11 cellular contexts compared by ENCODE assay signal in genomic region chr16:57483725-57484514, GRCh38. TPM values are rescaled to one million over a fixed set of nuclear protein-coding genes. Genes with fewer than 3 reads are reported as not detected.
DNase-seq lines count a peak whose midpoint lies in the region; ATAC-seq, FAIRE-seq and TF ChIP-seq lines count a peak whose summit lies in the region.
"Had no signal": no experiment of that assay in that cellular context is flagged by ENCODE, and none has a peak within 500 bp of the region (broad histone marks: within the 10 kb centered on the region; RNA-seq: fewer than 3 reads in every experiment).

No MANE protein-coding gene starts in this region.

- H4K5ac ChIP-seq in H1 (ENCODE audit: insufficient read length, low read depth, low read length): no peak overlapping the region

- H2BK120ac ChIP-seq in H1 (replicated peaks; ENCODE audit: low read depth, low read length): no peak overlapping the region

- H3K14ac ChIP-seq in H1 (ENCODE audit: insufficient read length): no peak overlapping the region

- no peak overlapping the region for H3K56ac ChIP-seq in H1 (replicated peaks; ENCODE audit: insufficient read length, low read depth, low read length)

- H3K9me3 Mint-ChIP-seq in GM23338 (peaks cover 7% of the 10 kb centered on the region; the same call in 2 of the 3 replicates), progenitor cell of endocrine pancreas (ENCODE audit: low read depth) (no peaks in the 10 kb centered on the region)

- H4K20me1 ChIP-seq in GM23338 (replicated peaks; ENCODE audit: insufficient read depth) (no peaks in the 10 kb centered on the region), H1 (replicated peaks in 1 of 2; ENCODE audit: control insufficient read depth in 1 of 2, insufficient read depth in 2 of 2, low read length in 2 of 2) (no peaks in the 10 kb centered on the region)

- WGBS in H1 (ENCODE audit: extremely low coverage in 1 of 2, insufficient coverage in 1 of 2, insufficient read length in 1 of 2, insufficient replicate concordance in 2 of 2, low coverage in 1 of 2, low lambda C conversion rate in 2 of 2, missing lambda C conversion rate in 1 of 2), 2 experiments: 91% methylated on average over 18 of the region's 19 CpGs; no CpG with 5 or more reads in 1 of the 2 experiments

- no peak overlapping the region for H3K4me2 ChIP-seq in GM23338
- no peak overlapping the region for H3K4me2 ChIP-seq in H1 (ENCODE audit: insufficient read depth in 1 of 2, low read depth in 2 of 2, low read length in 2 of 2)

- H2AK5ac ChIP-seq in H1 (ENCODE audit: low read depth, low read length): no peak overlapping the region

- no peaks in the 10 kb centered on the region for H3F3A ChIP-seq in GM23338 (replicated peaks; ENCODE audit: low read depth)

- no peak overlapping the region for H2BK5ac ChIP-seq in H1 (ENCODE audit: low read depth, low read length)

- H3K27ac Mint-ChIP-seq in GM23338 (no peak overlapping the region), progenitor cell of endocrine pancreas (peak overlapping the region; percentile 59)

- H3K27me3 Mint-ChIP-seq in GM23338 (ENCODE audit: insufficient read depth, low read depth, poor library complexity) (peaks cover 24% of the 10 kb centered on the region), progenitor cell of endocrine pancreas (peaks cover 9% of the 10 kb centered on the region)

- no peak overlapping the region for H2BK12ac ChIP-seq in H1 (ENCODE audit: low read depth, low read length)

- FAIRE-seq in H1 (lab: Jason Lieb, UNC): no peak
- FAIRE-seq: frontal cortex had no signal

- H2AFZ ChIP-seq in GM23338 (no peak overlapping the region), H1 (ENCODE audit: low read length) (no peak overlapping the region)

- no peak overlapping the region for H4K91ac ChIP-seq in H1 (replicated peaks; ENCODE audit: insufficient read length, low read length)

- CTCF ChIA-PET in H1 (lab: Charles Lee; ENCODE audit: partially characterized antibody): interaction anchor here (1.4 to 15.0 kb wide), 3 partner anchors 22 to 183 kb away, joined by 3 to 210 read pairs (median 144); partner anchors contain the start of gene POLR2C

- no peaks in the 10 kb centered on the region for H3K79me2 ChIP-seq in GM23338 (replicated peaks; ENCODE audit: insufficient read depth)
- H3K79me2 ChIP-seq in H1 (ENCODE audit: control insufficient read depth in 1 of 2, insufficient read depth in 2 of 2, low read length in 2 of 2): no peaks in the 10 kb centered on the region

- H3K18ac ChIP-seq in H1 (ENCODE audit: extremely low read depth, low read length): no peak overlapping the region; the same call in 1 of the 2 replicates

- H3K4me3 Mint-ChIP-seq in GM23338 (peak overlapping the region; percentile 10; the same call in 1 of the 3 replicates), progenitor cell of endocrine pancreas (ENCODE audit: low read depth) (peak overlapping the region; percentile 91)

- H3K4ac ChIP-seq in H1 (replicated peaks; ENCODE audit: insufficient read length, low read depth, low read length): no peak overlapping the region

- no peak for TF ChIP-seq EP300 in H1 (IDR thresholded peaks at IDR 0.05; ENCODE audit: borderline replicate concordance in 1 of 2, low read depth in 2 of 2, low read length in 2 of 2)

- no peaks in the 10 kb centered on the region for H3K36me3 ChIP-seq in GM23338 (ENCODE audit: insufficient read depth)
- H3K36me3 ChIP-seq in H1 (ENCODE audit: control insufficient read depth in 2 of 4, insufficient read depth in 4 of 4, low read length in 3 of 4): no peaks in the 10 kb centered on the region
- H3K36me3 ChIP-seq in SJCRH30: no peaks in the 10 kb centered on the region
- H3K36me3 ChIP-seq: brain microvascular endothelial cell, SJSA1 had no signal

- H3K23me2 ChIP-seq in H1 (ENCODE audit: low read depth, low read length): peaks cover 16% of the 10 kb centered on the region; the same call in 1 of the 2 replicates

- no peak overlapping the region for H3K9ac ChIP-seq in H1 (replicated peaks in 1 of 4; ENCODE audit: extremely low read depth in 1 of 4, low read depth in 3 of 4, low read length in 3 of 4)

- H3K4me1 Mint-ChIP-seq in GM23338: peaks cover 34% of the 10 kb centered on the region
- peaks cover 33% of the 10 kb centered on the region for H3K4me1 Mint-ChIP-seq in progenitor cell of endocrine pancreas (ENCODE audit: low read depth)

- H3K9me2 ChIP-seq in GM23338 (ENCODE audit: insufficient read depth): no peaks in the 10 kb centered on the region

- ATAC-seq in GM23338 (no peak), HG02885 (IDR thresholded peaks at IDR 0.05; ENCODE audit: poor library complexity, unreplicated experiment) (no peak)

- no peak overlapping the region for H3K4me3 ChIP-seq in GM23338
- no peak overlapping the region for H3K4me3 ChIP-seq in H1 (ENCODE audit: extremely low read depth in 1 of 4, insufficient read depth in 2 of 4, low read depth in 3 of 4, low read length in 4 of 4)
- no peak overlapping the region for H3K4me3 ChIP-seq in SJCRH30
- H3K4me3 ChIP-seq: SJSA1 had no signal

- DNase-seq in GM23338 (ENCODE audit: low spot score) (no peak), H1 (ENCODE audit: low read depth in 1 of 2, low spot score in 2 of 2) (no peak), progenitor cell of endocrine pancreas (ENCODE audit: low spot score, unreplicated experiment) (no peak), NCI-H1092 (lab: John Stamatoyannopoulos, UW) (no peak), SJCRH30 (no peak)
- DNase-seq: brain microvascular endothelial cell, NCI-H1048, NCI-H2171 treated with DMSO at 0.1 percent for 48 hours had no signal

- peaks cover 13% of the 10 kb centered on the region; the same call in 1 of the 2 replicates for H3K27me3 ChIP-seq in GM23338 (ENCODE audit: insufficient read depth)
- peaks cover 0 to 12% (median 4%) of the 10 kb centered on the region in 4 experiments; a peak in 4 of 7 replicates for H3K27me3 ChIP-seq in H1 (replicated peaks in 1 of 4; ENCODE audit: control insufficient read depth in 3 of 4, extremely low read depth in 1 of 4, insufficient read depth in 3 of 4, low read length in 3 of 4)
- H3K27me3 ChIP-seq in SJCRH30: peaks cover 11% of the 10 kb centered on the region
- H3K27me3 ChIP-seq: brain microvascular endothelial cell, SJSA1 had no signal

- TF ChIP-seq CTCF in GM23338 (conservative IDR thresholded peaks at IDR 0.05; ENCODE audit: low read depth in 2 of 2) (no peak), H1 (IDR thresholded peaks at IDR 0.05; ENCODE audit: control extremely low read depth in 1 of 3, insufficient read depth in 1 of 3, low read depth in 1 of 3, low read length in 3 of 3) (no peak), progenitor cell of endocrine pancreas (IDR thresholded peaks at IDR 0.05; ENCODE audit: unreplicated experiment) (no peak)

- TF ChIP-seq POLR2A in H1 (IDR thresholded peaks at IDR 0.05; ENCODE audit: control extremely low read depth in 1 of 2, low read depth in 2 of 2, low read length in 2 of 2): no peak

- POLR2A ChIA-PET in H1 (lab: Charles Lee; ENCODE audit: partially characterized antibody): interaction anchor here (1.0 to 1.8 kb wide), 3 partner anchors 9 to 53 kb away, joined by 4 to 6 read pairs (median 4); no protein-coding TSS in a partner anchor

- H3K9me3 ChIP-seq in H1 (ENCODE audit: insufficient read depth in 2 of 2, low read depth in 1 of 2, low read length in 1 of 2) (no peaks in the 10 kb centered on the region), SJCRH30 (replicated peaks) (no peaks in the 10 kb centered on the region)
- H3K9me3 ChIP-seq: SJSA1 had no signal

- no peaks in the 10 kb centered on the region for H3K79me1 ChIP-seq in H1 (ENCODE audit: low read depth, low read length)

- H3K27ac ChIP-seq in GM23338 (ENCODE audit: low read depth) (no peak overlapping the region), H1 (ENCODE audit: low read depth, low read length) (no peak overlapping the region), SJCRH30 (no peak overlapping the region)
- H3K27ac ChIP-seq: brain microvascular endothelial cell, SJSA1 had no signal

- TF ChIP-seq RAD21 in H1 (IDR thresholded peaks at IDR 0.05 in 1 of 2, conservative IDR thresholded peaks at IDR 0.05 in 1 of 2; ENCODE audit: low read depth in 2 of 2, low read length in 2 of 2): no peak

- H2BK15ac ChIP-seq in H1 (ENCODE audit: low read length): no peak overlapping the region

- no peak overlapping the region for H3K23ac ChIP-seq in H1 (ENCODE audit: insufficient read length)

- H3K4me1 ChIP-seq in GM23338 (ENCODE audit: insufficient read depth): peaks cover 26% of the 10 kb centered on the region
- peaks cover 0 to 27% (median 16%) of the 10 kb centered on the region in 4 experiments; a peak in 6 of 7 replicates for H3K4me1 ChIP-seq in H1 (replicated peaks in 1 of 4; ENCODE audit: control insufficient read depth in 3 of 4, insufficient read depth in 4 of 4, low read length in 3 of 4)
- no peaks in the 10 kb centered on the region; the same call in none of the 2 replicates for H3K4me1 ChIP-seq in SJCRH30

- peak overlapping the region; percentile 29 for H4K8ac ChIP-seq in H1 (ENCODE audit: extremely low read depth, insufficient read depth, low read length)

- H2BK20ac ChIP-seq in H1 (ENCODE audit: low read length): peak overlapping the region; percentile 61; the same call in 1 of the 2 replicates

- H3K36me3 Mint-ChIP-seq in GM23338 (ENCODE audit: low read depth) (no peaks in the 10 kb centered on the region; the same call in 2 of the 3 replicates), progenitor cell of endocrine pancreas (ENCODE audit: insufficient read depth) (peaks cover 2% of the 10 kb centered on the region)

RNA-seq across cellular contexts. Expression of gene DOK4, which starts 2.4 kb away (rescaled TPM):
- 26.6 and 29.1 TPM in 2 replicates for total RNA-seq in GM23338 (2014; rRNA removed; shearing (Covaris generic))
- polyA plus RNA-seq in GM23338 (2016; fragmentation: Nextera tagmentation; extraction: Ambion mirVana) (11.4 and 12.9 TPM in 2 replicates), H1 (2011; rRNA removed) (24.0 and 29.5 TPM in 2 replicates)
- 28.9 and 29.9 TPM in 2 replicates for total RNA-seq in H1 (2021; fragmentation: NEBNext Ultra II Directional; extraction: Animal tissue kit (Norgen Biotek cat#: 25700))
- polyA plus RNA-seq in H1 (2011; cell fraction: cytosol; rRNA removed): 30.4 TPM
- polyA plus RNA-seq in H1 (2011; cell fraction: nucleus; rRNA removed): 46.7 TPM
- polyA plus RNA-seq in H1 (2012, experiment 1 of 2): 20.5 to 27.4 TPM (median 25.8 TPM) in 4 replicates
- 20.5 TPM for polyA plus RNA-seq in H1 (2012, experiment 2 of 2)
- 13.6 TPM for polyA plus RNA-seq in H1 (2013, experiment 1 of 2)
- polyA plus RNA-seq in H1 (2013, experiment 2 of 2): 13.6 TPM
- polyA minus RNA-seq in H1 (2011; rRNA and poly(A)+ RNA removed): 24.3 and 27.0 TPM in 2 replicates
- 14.3 TPM for polyA minus RNA-seq in H1 (2011; cell fraction: cytosol; rRNA and poly(A)+ RNA removed)
- polyA minus RNA-seq in H1 (2011; cell fraction: nucleus; rRNA and poly(A)+ RNA removed): 11.3 TPM
- total RNA-seq in progenitor cell of endocrine pancreas: 35.0 and 38.6 TPM in 2 replicates
- 10.4 and 13.0 TPM in 2 replicates for total RNA-seq in SJCRH30 (2014; rRNA removed; shearing (Covaris generic))

RNA-seq across cellular contexts. Expression of gene POLR2C, which starts 21.4 kb away (rescaled TPM):
- 107 and 123 TPM in 2 replicates for total RNA-seq in GM23338 (2014; rRNA removed; shearing (Covaris generic))
- 36.4 and 37.6 TPM in 2 replicates for polyA plus RNA-seq in GM23338 (2016; fragmentation: Nextera tagmentation; extraction: Ambion mirVana)
- total RNA-seq in H1 (2021; fragmentation: NEBNext Ultra II Directional; extraction: Animal tissue kit (Norgen Biotek cat#: 25700)): 71.2 and 72.5 TPM in 2 replicates
- polyA plus RNA-seq in H1 (2011; rRNA removed): 132 and 149 TPM in 2 replicates
- polyA plus RNA-seq in H1 (2011; cell fraction: cytosol; rRNA removed): 174 TPM
- polyA plus RNA-seq in H1 (2011; cell fraction: nucleus; rRNA removed): 155 TPM
- polyA plus RNA-seq in H1 (2012, experiment 1 of 2): 73.1 to 103 TPM (median 99.7 TPM) in 4 replicates
- polyA plus RNA-seq in H1 (2012, experiment 2 of 2): 88.7 TPM
- 41.8 TPM for polyA plus RNA-seq in H1 (2013, experiment 1 of 2)
- 43.3 TPM for polyA plus RNA-seq in H1 (2013, experiment 2 of 2)
- 234 and 245 TPM in 2 replicates for polyA minus RNA-seq in H1 (2011; rRNA and poly(A)+ RNA removed)
- polyA minus RNA-seq in H1 (2011; cell fraction: cytosol; rRNA and poly(A)+ RNA removed): 126 TPM
- polyA minus RNA-seq in H1 (2011; cell fraction: nucleus; rRNA and poly(A)+ RNA removed): 89.2 TPM
- 68.5 and 69.6 TPM in 2 replicates for total RNA-seq in progenitor cell of endocrine pancreas
- 151 and 156 TPM in 2 replicates for total RNA-seq in SJCRH30 (2014; rRNA removed; shearing (Covaris generic))

RNA-seq across cellular contexts. Expression of gene COQ9, which starts 36.6 kb away (rescaled TPM):
- total RNA-seq in GM23338 (2014; rRNA removed; shearing (Covaris generic)): 24.7 and 36.3 TPM in 2 replicates
- polyA plus RNA-seq in GM23338 (2016; fragmentation: Nextera tagmentation; extraction: Ambion mirVana) (26.6 and 28.6 TPM in 2 replicates), H1 (2011; rRNA removed) (47.9 and 60.3 TPM in 2 replicates)
- total RNA-seq in H1 (2021; fragmentation: NEBNext Ultra II Directional; extraction: Animal tissue kit (Norgen Biotek cat#: 25700)): 31.7 and 33.3 TPM in 2 replicates
- polyA plus RNA-seq in H1 (2011; cell fraction: cytosol; rRNA removed): 64.5 TPM
- 77.8 TPM for polyA plus RNA-seq in H1 (2011; cell fraction: nucleus; rRNA removed)
- 35.5 to 44.0 TPM (median 38.3 TPM) in 4 replicates for polyA plus RNA-seq in H1 (2012, experiment 1 of 2)
- 36.3 TPM for polyA plus RNA-seq in H1 (2012, experiment 2 of 2)
- 29.5 TPM for polyA plus RNA-seq in H1 (2013, experiment 1 of 2)
- 29.6 TPM for polyA plus RNA-seq in H1 (2013, experiment 2 of 2)
- 46.9 and 50.7 TPM in 2 replicates for polyA minus RNA-seq in H1 (2011; rRNA and poly(A)+ RNA removed)
- polyA minus RNA-seq in H1 (2011; cell fraction: cytosol; rRNA and poly(A)+ RNA removed): 25.1 TPM
- 25.1 TPM for polyA minus RNA-seq in H1 (2011; cell fraction: nucleus; rRNA and poly(A)+ RNA removed)
- 70.2 and 74.5 TPM in 2 replicates for total RNA-seq in progenitor cell of endocrine pancreas
- total RNA-seq in SJCRH30 (2014; rRNA removed; shearing (Covaris generic)): 54.9 and 58.6 TPM in 2 replicates

RNA-seq across cellular contexts. Expression of gene CIAPIN1, which starts 36.7 kb away (rescaled TPM):
- total RNA-seq in GM23338 (2014; rRNA removed; shearing (Covaris generic)): 70.3 and 75.4 TPM in 2 replicates
- 36.5 and 40.0 TPM in 2 replicates for polyA plus RNA-seq in GM23338 (2016; fragmentation: Nextera tagmentation; extraction: Ambion mirVana)
- 83.6 and 90.7 TPM in 2 replicates for total RNA-seq in H1 (2021; fragmentation: NEBNext Ultra II Directional; extraction: Animal tissue kit (Norgen Biotek cat#: 25700))
- 64.0 and 76.8 TPM in 2 replicates for polyA plus RNA-seq in H1 (2011; rRNA removed)
- polyA plus RNA-seq in H1 (2011; cell fraction: cytosol; rRNA removed): 74.2 TPM
- polyA plus RNA-seq in H1 (2011; cell fraction: nucleus; rRNA removed): 56.1 TPM
- 72.0 to 81.5 TPM (median 74.4 TPM) in 4 replicates for polyA plus RNA-seq in H1 (2012, experiment 1 of 2)
- polyA plus RNA-seq in H1 (2012, experiment 2 of 2): 84.8 TPM
- polyA plus RNA-seq in H1 (2013, experiment 1 of 2): 45.2 TPM
- 43.4 TPM for polyA plus RNA-seq in H1 (2013, experiment 2 of 2)
- polyA minus RNA-seq in H1 (2011; rRNA and poly(A)+ RNA removed): 71.0 and 75.1 TPM in 2 replicates
- polyA minus RNA-seq in H1 (2011; cell fraction: cytosol; rRNA and poly(A)+ RNA removed): 26.4 TPM
- 30.0 TPM for polyA minus RNA-seq in H1 (2011; cell fraction: nucleus; rRNA and poly(A)+ RNA removed)
- 79.3 and 83.3 TPM in 2 replicates for total RNA-seq in progenitor cell of endocrine pancreas
- 84.8 and 90.5 TPM in 2 replicates for total RNA-seq in SJCRH30 (2014; rRNA removed; shearing (Covaris generic))

RNA-seq across cellular contexts. Expression of gene CCDC102A, which starts 52.5 kb away (rescaled TPM):
- total RNA-seq in GM23338 (2014; rRNA removed; shearing (Covaris generic)): 4.7 and 5.2 TPM in 2 replicates
- polyA plus RNA-seq in GM23338 (2016; fragmentation: Nextera tagmentation; extraction: Ambion mirVana) (2.0 and 3.2 TPM in 2 replicates), H1 (2011; rRNA removed) (7.5 and 10.5 TPM in 2 replicates)
- 3.5 and 4.0 TPM in 2 replicates for total RNA-seq in H1 (2021; fragmentation: NEBNext Ultra II Directional; extraction: Animal tissue kit (Norgen Biotek cat#: 25700))
- polyA plus RNA-seq in H1 (2011; cell fraction: cytosol; rRNA removed): 7.6 TPM
- polyA plus RNA-seq in H1 (2011; cell fraction: nucleus; rRNA removed): 9.3 TPM
- polyA plus RNA-seq in H1 (2012, experiment 1 of 2): 2.3 to 5.0 TPM (median 4.0 TPM) in 4 replicates
- polyA plus RNA-seq in H1 (2012, experiment 2 of 2): 4.5 TPM
- polyA plus RNA-seq in H1 (2013, experiment 1 of 2): 1.3 TPM
- polyA plus RNA-seq in H1 (2013, experiment 2 of 2): 1.3 TPM
- polyA minus RNA-seq in H1 (2011; rRNA and poly(A)+ RNA removed): 1.7 and 1.9 TPM in 2 replicates
- 2.7 TPM for polyA minus RNA-seq in H1 (2011; cell fraction: cytosol; rRNA and poly(A)+ RNA removed)
- polyA minus RNA-seq in H1 (2011; cell fraction: nucleus; rRNA and poly(A)+ RNA removed): 2.6 TPM
- 15.6 and 16.9 TPM in 2 replicates for total RNA-seq in progenitor cell of endocrine pancreas
- 9.7 and 11.1 TPM in 2 replicates for total RNA-seq in SJCRH30 (2014; rRNA removed; shearing (Covaris generic))
